Comparison of ENCODE assay signal across 20 cellular contexts in genomic region chr4:108743021-108743420, GRCh38. TPM values are rescaled to one million over a fixed set of nuclear protein-coding genes. Genes with fewer than 3 reads are reported as not detected.
DNase-seq lines count a peak whose midpoint lies in the region; ATAC-seq, FAIRE-seq and TF ChIP-seq lines count a peak whose summit lies in the region.
"Had no signal": no experiment of that assay in that cellular context is flagged by ENCODE, and none has a peak within 500 bp of the region (broad histone marks: within the 10 kb centered on the region; RNA-seq: fewer than 3 reads in every experiment).

No MANE protein-coding gene starts in this region.

- H3K27me3 ChIP-seq in K562 (ENCODE audit: control insufficient read depth in 2 of 2, insufficient read depth in 2 of 2, low read length in 2 of 2) = peaks cover 5 to 16% of the 10 kb centered on the region in 2 experiments
- H3K27me3 ChIP-seq in smooth muscle cell (ENCODE audit: low read depth) = no peaks in the 10 kb centered on the region
- H3K27me3 ChIP-seq: Peyer's patch, uterus had no signal

- TF ChIP-seq POLR2A in K562 (conservative IDR thresholded peaks at IDR 0.05) = no peak

- BruUV-seq in K562 (replicated peaks; lab: Mats Ljungman, UMichigan) = no TSS peak

- no peaks in the 10 kb centered on the region; a peak in 1 of 5 replicates for H3K4me1 ChIP-seq in K562 (replicated peaks in 1 of 2; ENCODE audit: control insufficient read depth in 2 of 2, insufficient read depth in 2 of 2, low read length in 2 of 2)
- no peaks in the 10 kb centered on the region for H3K4me1 ChIP-seq in smooth muscle cell (ENCODE audit: low read depth)
- H3K4me1 ChIP-seq: A549, Peyer's patch, uterus had no signal

- H3K4me2 ChIP-seq in K562 (ENCODE audit: insufficient read depth, low read length) (no peak overlapping the region), smooth muscle cell (no peak overlapping the region)
- H3K4me2 ChIP-seq: A549 had no signal

- no peaks in the 10 kb centered on the region for H3F3A ChIP-seq in smooth muscle cell (ENCODE audit: low read depth)

- H3K9ac ChIP-seq in K562 (ENCODE audit: insufficient read depth in 1 of 2, low read depth in 2 of 2, low read length in 2 of 2) (no peak overlapping the region), smooth muscle cell (ENCODE audit: low read depth) (no peak overlapping the region)

- FAIRE-seq in K562 (lab: Jason Lieb, UNC) = no peak
- FAIRE-seq: A549 had no signal

- TF ChIP-seq EP300 in K562 (IDR thresholded peaks at IDR 0.05; ENCODE audit: low read length) = no peak

- WGBS in K562 (ENCODE audit: insufficient coverage, low coverage, missing lambda C conversion rate) = 17% methylated on average over 8 of the region's 8 CpGs
- WGBS in smooth muscle cell (ENCODE audit: low lambda C conversion rate) = 86% methylated on average over 8 of the region's 8 CpGs

- intact Hi-C loops in K562 (cut with micrococcal nuclease) = no loop called here

- in situ Hi-C loops in K562 (cut with MboI) = no loop called here

- POLR2A ChIA-PET in K562 (lab: Yijun Ruan, JAX) = no interaction called here

- no peaks in the 10 kb centered on the region for H3K9me3 ChIP-seq in K562 (replicated peaks; ENCODE audit: control insufficient read depth, insufficient read depth, low read depth, low read length)
- no peaks in the 10 kb centered on the region for H3K9me3 ChIP-seq in smooth muscle cell (replicated peaks; ENCODE audit: low read depth)
- H3K9me3 ChIP-seq: A549, Peyer's patch, uterus had no signal

- H3K36me3 ChIP-seq in K562 (ENCODE audit: control insufficient read depth, insufficient read depth, low read length) (no peaks in the 10 kb centered on the region), smooth muscle cell (ENCODE audit: low read depth) (no peaks in the 10 kb centered on the region)
- H3K36me3 ChIP-seq: Peyer's patch, uterus had no signal

- DNase-seq in NCI-H82 (lab: John Stamatoyannopoulos, UW) (peak; percentile 2), NCI-H82 treated with DMSO at 0.1 percent for 48 hours (lab: John Stamatoyannopoulos, UW; ENCODE audit: unreplicated experiment) (no peak), K562 (ENCODE audit: extremely low read depth in 1 of 4, low spot score in 3 of 4) (no peak), inferior parietal cortex (ENCODE audit: extremely low spot score) (peak; percentile 47), smooth muscle cell (lab: John Stamatoyannopoulos, UW; ENCODE audit: unreplicated experiment) (no peak), NCI-H1436 treated with DMSO at 0.1 percent for 48 hours (lab: John Stamatoyannopoulos, UW) (no peak), NCI-H2029 treated with DMSO at 0.1 percent for 48 hours (lab: John Stamatoyannopoulos, UW) (no peak), NCI-H2227 treated with DMSO at 0.1 percent for 48 hours (lab: John Stamatoyannopoulos, UW) (no peak)
- DNase-seq: activated CD4-positive, alpha-beta T cell treated with anti-CD3 and anti-CD28 coated beads for 36 hours; activated T-cell treated with anti-CD3 and anti-CD28 coated beads, Interleukin-2, amount 50 U/mL, for 1 hour; cortex of kidney; NCI-H1092 treated with DMSO at 0.1 percent for 48 hours; NCI-H524; nephron progenitor cell; Peyer's patch; stimulated activated naive CD4-positive, alpha-beta T cell treated with Interleukin-2 at 50 U/mL for 16 hours; uterus had no signal

- H3K79me2 ChIP-seq in K562 (ENCODE audit: control insufficient read depth, insufficient read depth, low read length) = no peaks in the 10 kb centered on the region
- no peaks in the 10 kb centered on the region for H3K79me2 ChIP-seq in smooth muscle cell (ENCODE audit: low read depth)

- H3K4me3 ChIP-seq in K562 (no peak overlapping the region), smooth muscle cell (no peak overlapping the region)
- H3K4me3 ChIP-seq: A549, lung, Peyer's patch, uterus had no signal

- H3K9me1 ChIP-seq in K562 (ENCODE audit: control insufficient read depth, insufficient read depth, low read length) = no peaks in the 10 kb centered on the region

- no peaks in the 10 kb centered on the region for H4K20me1 ChIP-seq in K562 (replicated peaks; ENCODE audit: control insufficient read depth, insufficient read depth, low read length)
- no peaks in the 10 kb centered on the region for H4K20me1 ChIP-seq in smooth muscle cell (ENCODE audit: low read depth)

- H3K27ac ChIP-seq in K562 (ENCODE audit: extremely low read depth, low read depth, low read length) (no peak overlapping the region), smooth muscle cell (ENCODE audit: low read depth) (no peak overlapping the region)
- H3K27ac ChIP-seq: A549, Peyer's patch, uterus had no signal

- no peak for TF ChIP-seq RAD21 in K562 (CRISPR knock-in tag; conservative IDR thresholded peaks at IDR 0.05 in 1 of 2, IDR thresholded peaks at IDR 0.05 in 1 of 2)

- CTCF ChIA-PET in K562 (lab: Yijun Ruan, JAX; ENCODE audit: low intra/inter-chr PET ratio) = no interaction called here

- peak; percentile 66 for ATAC-seq in K562
- ATAC-seq: activated CD4-positive, alpha-beta T cell treated with anti-CD3 and anti-CD28 coated beads for 36 hours had no signal

- TF ChIP-seq CTCF in K562 (IDR thresholded peaks at IDR 0.05 in 2 of 3, conservative IDR thresholded peaks at IDR 0.05 in 1 of 3; ENCODE audit: insufficient read depth in 2 of 3, low read depth in 1 of 3, low read length in 3 of 3) (no peak), smooth muscle cell (IDR thresholded peaks at IDR 0.05; ENCODE audit: borderline replicate concordance, insufficient read depth, poor library complexity, severe bottlenecking) (no peak)

- H2AFZ ChIP-seq in K562 (ENCODE audit: low read depth, low read length) (peak overlapping the region; percentile 12; the same call in 1 of the 2 replicates), smooth muscle cell (ENCODE audit: low read depth) (peak overlapping the region; percentile 8)

TF ChIP-seq in K562, 482 proteins besides CTCF, POLR2A, EP300 and RAD21:
- TF ChIP-seq NRF1 (conservative IDR thresholded peaks at IDR 0.05 in 1 of 2, IDR thresholded peaks at IDR 0.05 in 1 of 2) (peak in 1 of 2 experiments; percentile 13; a peak in 1 of 4 replicates), RBM34 (IDR thresholded peaks at IDR 0.05; ENCODE audit: borderline replicate concordance, insufficient read depth, low read length) (no peak), SMARCA4 (IDR thresholded peaks at IDR 0.05) (no peak), ZNF384 (IDR thresholded peaks at IDR 0.05; ENCODE audit: low read depth, low read length) (no peak), NFIC (IDR thresholded peaks at IDR 0.05) (no peak), ZNF584 (CRISPR knock-in tag; IDR thresholded peaks at IDR 0.05; ENCODE audit: low read depth) (no peak), ZNF592 (IDR thresholded peaks at IDR 0.05) (no peak)

RNA-seq across cellular contexts. Expression of gene ETNPPL, which starts 19.8 kb away (rescaled TPM):
- not detected in 2 replicates for total RNA-seq in K562 (2011; cell fraction: chromatin; rRNA removed; ENCODE audit: low replicate concordance)
- not detected in 2 replicates for total RNA-seq in K562 (2011; cell fraction: nucleolus; rRNA removed)
- total RNA-seq in K562 (2011; cell fraction: nucleoplasm; rRNA removed) = not detected in 2 replicates
- total RNA-seq in K562 (2014; rRNA removed) = 0.14 TPM in 1 of 2 replicates, not detected in the other
- not detected in 2 replicates for total RNA-seq in K562 (2014; rRNA removed; fragmentation: Illumina TruSeq; extraction: Trizol)
- total RNA-seq in K562 (2015; rRNA removed; fragmentation: Illumina TruSeq; extraction: Trizol) = not detected in 2 replicates
- not detected in 2 replicates for total RNA-seq in K562 (2021)
- polyA plus RNA-seq in K562 (2011; rRNA removed) = not detected in 2 replicates
- not detected in 2 replicates for polyA plus RNA-seq in K562 (2011; cell fraction: cytosol; rRNA removed)
- not detected in 2 replicates for polyA plus RNA-seq in K562 (2011; cell fraction: nucleus; rRNA removed)
- not detected in 2 replicates for polyA plus RNA-seq in K562 (2012)
- polyA plus RNA-seq in K562 (2014; fragmentation: Illumina TruSeq; extraction: Trizol) = not detected in 2 replicates
- polyA plus RNA-seq in K562 (2014; fragmentation: Nextera tagmentation; extraction: Ambion mirVana) = under 1 TPM in 1 of 2 experiments, not detected in 1; 0.06 TPM
- not detected in 2 replicates for polyA plus RNA-seq in K562 (2014; rRNA removed)
- polyA minus RNA-seq in K562 (2011; rRNA and poly(A)+ RNA removed) = not detected in 2 replicates
- polyA minus RNA-seq in K562 (2011; cell fraction: cytosol; rRNA and poly(A)+ RNA removed) = not detected in 2 replicates
- not detected in 2 replicates for polyA minus RNA-seq in K562 (2011; cell fraction: nucleus; rRNA and poly(A)+ RNA removed)
- not detected in 2 replicates for total RNA-seq in smooth muscle cell
- polyA plus RNA-seq in smooth muscle cell = not detected in 2 replicates
- total RNA-seq: activated CD4-positive, alpha-beta T cell treated with anti-CD3 and anti-CD28 coated beads for 36 hours; lung; Peyer's patch; T-helper 1 cell treated with Interleukin-12 subunit alpha and Interleukin-12 subunit beta and Interleukin-4 antibody, amounts not matched to agents 30 ng/mL and 1 ng/mL, for 36 hours; uterus had no signal
- polyA plus RNA-seq: A549 had no signal

Comparison
In these comparisons a context has a peak if more than half of its experiments do, and no peak if none do; other contexts are left out.
1. DNase-seq: peak in NCI-H82 (single experiment) and inferior parietal cortex (single experiment); none in NCI-H82 treated with DMSO at 0.1 percent for 48 hours (single experiment), K562 (0 of 4), smooth muscle cell (single experiment), NCI-H1436 treated with DMSO at 0.1 percent for 48 hours (single experiment), NCI-H2029 treated with DMSO at 0.1 percent for 48 hours (single experiment) and NCI-H2227 treated with DMSO at 0.1 percent for 48 hours (single experiment).